16 cellular contexts compared by ENCODE assay signal in the genomic region with DNA sequence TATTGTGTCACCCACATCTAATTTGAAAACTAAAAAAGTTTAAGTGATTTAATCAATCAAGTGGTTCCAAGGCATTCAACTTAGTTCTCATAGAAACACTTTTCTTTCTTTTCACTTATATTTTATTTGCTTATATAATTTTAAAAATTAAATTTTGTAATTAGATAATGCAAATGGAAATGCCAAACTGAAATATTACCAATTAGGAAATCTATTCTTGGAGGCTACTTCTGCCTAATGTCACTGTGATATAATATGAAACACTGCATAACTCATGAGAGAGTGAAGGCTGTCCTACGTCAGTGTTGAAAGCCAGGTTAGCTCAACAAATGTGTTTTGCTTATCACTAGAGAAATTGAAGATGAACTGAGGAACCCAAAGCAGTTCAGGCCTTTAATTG. TPM values are rescaled to one million over a fixed set of nuclear protein-coding genes. Genes with fewer than 3 reads are reported as not detected.
A peak's percentile ranks its signal among the peaks of the same experiment; 100 is the strongest.
DNase-seq lines count a peak whose midpoint lies in the region; ATAC-seq and TF ChIP-seq lines count a peak whose summit lies in the region.
"Had no signal": no experiment of that assay in that cellular context is flagged by ENCODE, and none has a peak within 500 bp of the region (broad histone marks: within the 10 kb centered on the region; RNA-seq: fewer than 3 reads in every experiment).

No MANE protein-coding gene starts in this region.

- intact Hi-C loops in HCT116 (cut with micrococcal nuclease), result no loop called here

- H3K79me2 ChIP-seq in HCT116 (ENCODE audit: insufficient read depth, low read length), result no peaks in the 10 kb centered on the region

- CTCF ChIA-PET in HCT116 (lab: Charles Lee), result interaction anchor here (0.9 to 1.7 kb wide), 3 partner anchors 48 to 264 kb away, joined by 3 to 5 read pairs (median 3); no protein-coding TSS in a partner anchor

- H3K4me1 Mint-ChIP-seq in nephron, result no peaks in the 10 kb centered on the region
- H3K4me1 Mint-ChIP-seq: CD4-positive, alpha-beta memory T cell had no signal

- RAD21 ChIA-PET in HCT116 (lab: Charles Lee; ENCODE audit: low non-redundant PET in 1 of 2, low total read pairs in 2 of 2, uncharacterized antibody in 2 of 2, unreplicated experiment in 2 of 2), result no interaction called here

- TF ChIP-seq CTCF in HCT116 (IDR thresholded peaks at IDR 0.05 in 2 of 3, conservative IDR thresholded peaks at IDR 0.05 in 1 of 3; ENCODE audit: borderline replicate concordance in 1 of 3, insufficient read depth in 1 of 3, low read depth in 2 of 3, low read length in 2 of 3), result no peak
- TF ChIP-seq CTCF in nephron (IDR thresholded peaks at IDR 0.05; ENCODE audit: unreplicated experiment in 3 of 3), result no peak

- H3K4me3 ChIP-seq in HCT116 (replicated peaks in 1 of 2; ENCODE audit: low read depth in 1 of 2, low read length in 2 of 2), result no peak overlapping the region
- H3K4me3 ChIP-seq in effector memory CD4-positive, alpha-beta T cell (ENCODE audit: insufficient read depth, low read depth, low read length, poor library complexity, severe bottlenecking), result no peak overlapping the region
- H3K4me3 ChIP-seq: HAP-1 had no signal

- POLR2A ChIA-PET in HCT116 (lab: Charles Lee), result no interaction called here

- no peaks in the 10 kb centered on the region for H3K27me3 Mint-ChIP-seq in nephron (ENCODE audit: low read depth)

- peaks cover 13 to 33% of the 10 kb centered on the region in 2 experiments; a peak in 3 of 4 replicates for H3K4me1 ChIP-seq in HCT116 (ENCODE audit: control insufficient read depth in 1 of 2, insufficient read depth in 2 of 2, low read length in 2 of 2)
- H3K4me1 ChIP-seq in effector memory CD4-positive, alpha-beta T cell (ENCODE audit: control insufficient read depth, insufficient read depth, low read length, poor library complexity, severe bottlenecking), result no peaks in the 10 kb centered on the region

- no peaks in the 10 kb centered on the region for H3K27me3 ChIP-seq in HCT116 (ENCODE audit: insufficient read depth, low read length)
- peaks cover 9% of the 10 kb centered on the region for H3K27me3 ChIP-seq in effector memory CD4-positive, alpha-beta T cell (replicated peaks; ENCODE audit: control insufficient read depth, insufficient read depth, low read length, poor library complexity, severe bottlenecking)

- no peaks in the 10 kb centered on the region for H3K36me3 Mint-ChIP-seq in nephron (ENCODE audit: low read depth)
- H3K36me3 Mint-ChIP-seq: CD4-positive, alpha-beta memory T cell had no signal

- no peak overlapping the region for H3K27ac ChIP-seq in HCT116 (ENCODE audit: low read depth, low read length)
- no peak overlapping the region for H3K27ac ChIP-seq in effector memory CD4-positive, alpha-beta T cell (ENCODE audit: insufficient read depth, low read length, poor library complexity, severe bottlenecking)

- no peak for TF ChIP-seq RAD21 in HCT116 (IDR thresholded peaks at IDR 0.05; ENCODE audit: low read depth)

- BruUV-seq in HCT116 (replicated peaks; lab: Mats Ljungman, UMichigan), result no TSS peak

- H3K4me3 Mint-ChIP-seq in nephron, result no peak overlapping the region
- H3K4me3 Mint-ChIP-seq: CD4-positive, alpha-beta memory T cell had no signal

- no peaks in the 10 kb centered on the region for H3K36me3 ChIP-seq in HCT116 (ENCODE audit: control insufficient read depth in 1 of 2, insufficient read depth in 2 of 2, low read length in 2 of 2)
- no peaks in the 10 kb centered on the region for H3K36me3 ChIP-seq in effector memory CD4-positive, alpha-beta T cell (ENCODE audit: control insufficient read depth, insufficient read depth, low read length)
- H3K36me3 ChIP-seq: HAP-1 had no signal

- H3K4me2 ChIP-seq in HCT116 (ENCODE audit: low read length), result no peak overlapping the region

- no peak overlapping the region for H3K9ac ChIP-seq in HCT116 (ENCODE audit: low read length)

- H3K9me3 Mint-ChIP-seq in nephron, result no peaks in the 10 kb centered on the region
- H3K9me3 Mint-ChIP-seq: CD4-positive, alpha-beta memory T cell had no signal

- H3K9me2 ChIP-seq in HCT116 (ENCODE audit: insufficient read depth), result 0 out of 2 replicates have a peak, but pooled peaks cover 4% of the 10 kb centered on the region

- H3K27ac Mint-ChIP-seq in nephron, result peak overlapping the region in 2 of 3 experiments; percentile 44 to 65
- H3K27ac Mint-ChIP-seq: CD4-positive, alpha-beta memory T cell had no signal

- TF ChIP-seq POLR2A in HCT116 (IDR thresholded peaks at IDR 0.05; ENCODE audit: borderline replicate concordance, extremely low read depth, insufficient read depth, insufficient read length), result no peak

- peak overlapping the region; percentile 57 for H2AFZ ChIP-seq in HCT116 (ENCODE audit: low read depth, low read length, poor library complexity, severe bottlenecking)

- H4K20me1 ChIP-seq in HCT116 (ENCODE audit: insufficient read depth), result no peaks in the 10 kb centered on the region

- no peaks in the 10 kb centered on the region for H3K9me3 ChIP-seq in HCT116 (ENCODE audit: control insufficient read depth in 1 of 2, insufficient read depth in 1 of 2, low read depth in 1 of 2, low read length in 2 of 2)
- H3K9me3 ChIP-seq in effector memory CD4-positive, alpha-beta T cell (ENCODE audit: control insufficient read depth, low read length), result no peaks in the 10 kb centered on the region
- H3K9me3 ChIP-seq: HAP-1 had no signal

- DNase-seq in HCT116 (ENCODE audit: low read depth, low spot score) (no peak), SK-N-DZ (ENCODE audit: low spot score) (peak; percentile 54), NCI-H524 (lab: John Stamatoyannopoulos, UW) (no peak)
- DNase-seq in effector memory CD4-positive, alpha-beta T cell, result no peak
- DNase-seq: C1 segment of cervical spinal cord; CD4-positive, alpha-beta memory T cell; COR-L47; DMS153; DND-41; GOT3 had no signal

- ATAC-seq in HCT116, result no peak
- no peak for ATAC-seq in HG03460 (IDR thresholded peaks at IDR 0.05; ENCODE audit: unreplicated experiment)

TF ChIP-seq in HCT116, 20 proteins besides CTCF, POLR2A, EP300 and RAD21:
- no peak for TF ChIP-seq FOSL1 (IDR thresholded peaks at IDR 0.05; ENCODE audit: low read depth)
- no peak for TF ChIP-seq EZH2 (IDR thresholded peaks at IDR 0.05)
- no peak for TF ChIP-seq YY1 (IDR thresholded peaks at IDR 0.05; ENCODE audit: extremely low read depth, insufficient replicate concordance, low read depth, low read length)
- TF ChIP-seq ZNF274 (IDR thresholded peaks at IDR 0.05; ENCODE audit: low read depth, low read length), result no peak
- no peak for TF ChIP-seq SP1 (IDR thresholded peaks at IDR 0.05; ENCODE audit: low read depth)
- TF ChIP-seq JUND (IDR thresholded peaks at IDR 0.05), result no peak
- no peak for TF ChIP-seq EZH2phosphoT487 (IDR thresholded peaks at IDR 0.05; ENCODE audit: borderline replicate concordance)
- no peak for TF ChIP-seq ELF1 (IDR thresholded peaks at IDR 0.05; ENCODE audit: borderline replicate concordance, low read depth)
- TF ChIP-seq MAX (IDR thresholded peaks at IDR 0.05), result no peak
- no peak for TF ChIP-seq CBX3 (IDR thresholded peaks at IDR 0.05; ENCODE audit: low read depth)

RNA-seq across cellular contexts. Expression of gene SHCBP1L, which starts 18.3 kb away (rescaled TPM):
- total RNA-seq in HCT116 (2021; ENCODE audit: unreplicated experiment), result not detected
- not detected in 2 replicates for polyA plus RNA-seq in HCT116 (2012)
- not detected in 2 replicates for polyA plus RNA-seq in SK-N-DZ (2014; cell fraction: cytosol; rRNA removed)
- polyA plus RNA-seq in SK-N-DZ (2014; cell fraction: nucleus; rRNA removed), result not detected in 2 replicates
- total RNA-seq: A172; A673; CD4-positive, alpha-beta memory T cell had no signal
- polyA plus RNA-seq: BJ; CD4-positive, alpha-beta memory T cell had no signal

RNA-seq across cellular contexts. Expression of gene LAMC1, which starts 52.0 kb away (rescaled TPM):
- 61.2 TPM for total RNA-seq in HCT116 (2021; ENCODE audit: unreplicated experiment)
- 37.6 and 52.3 TPM in 2 replicates for polyA plus RNA-seq in HCT116 (2012)
- polyA plus RNA-seq in SK-N-DZ (2014; cell fraction: cytosol; rRNA removed), result 29.2 and 43.0 TPM in 2 replicates
- polyA plus RNA-seq in SK-N-DZ (2014; cell fraction: nucleus; rRNA removed), result 20.5 and 31.3 TPM in 2 replicates
- polyA plus RNA-seq: CD4-positive, alpha-beta memory T cell had no signal
